In the genomic region with DNA sequence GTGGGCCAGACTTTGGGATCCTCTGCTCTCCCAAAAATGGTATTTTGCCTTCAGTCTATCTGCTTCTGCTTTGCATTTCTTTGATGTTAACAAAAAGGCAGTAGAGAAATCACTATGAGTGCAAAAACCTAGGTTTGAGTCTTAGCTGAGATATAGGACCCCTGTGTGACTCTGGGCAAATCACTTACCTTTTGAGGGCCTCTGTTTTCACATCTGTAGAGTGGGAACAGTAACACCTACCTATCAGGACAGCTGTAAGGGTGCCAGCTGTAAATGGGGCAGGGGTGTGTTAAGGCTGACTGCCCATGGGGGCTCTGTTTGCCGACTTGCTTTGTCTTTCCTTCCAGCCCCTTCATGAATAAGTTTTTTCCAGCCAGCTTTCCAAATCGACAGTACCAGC, we compare ENCODE assay signal across 14 cellular contexts. TPM values are rescaled to one million over a fixed set of nuclear protein-coding genes. Genes with fewer than 3 reads are reported as not detected.
A peak's percentile ranks its signal among the peaks of the same experiment; 100 is the strongest.
DNase-seq lines count a peak whose midpoint lies in the region; ATAC-seq and TF ChIP-seq lines count a peak whose summit lies in the region.
"Had no signal": no experiment of that assay in that cellular context is flagged by ENCODE, and none has a peak within 500 bp of the region (broad histone marks: within the 10 kb centered on the region; RNA-seq: fewer than 3 reads in every experiment).

No MANE protein-coding gene starts in this region.

- WGBS in right cardiac atrium, result 62% methylated on average over 2 of the region's 2 CpGs
- WGBS in thyroid gland, 2 donors, result 73 to 78% methylated on average over 2 of the region's 2 CpGs

- H3K9me3 ChIP-seq in right cardiac atrium (ENCODE audit: control insufficient read depth, low read length) (no peaks in the 10 kb centered on the region), adipocyte (ENCODE audit: control insufficient read depth, low read length) (no peaks in the 10 kb centered on the region), thyroid gland (no peaks in the 10 kb centered on the region), Peyer's patch (no peaks in the 10 kb centered on the region)
- H3K9me3 ChIP-seq: pancreas had no signal

- TF ChIP-seq CTCF in mesothelial cell of epicardium (IDR thresholded peaks at IDR 0.05; ENCODE audit: unreplicated experiment) (no peak), thyroid gland (IDR thresholded peaks at IDR 0.05) (no peak), Peyer's patch (IDR thresholded peaks at IDR 0.05) (no peak), foreskin fibroblast (IDR thresholded peaks at IDR 0.05; ENCODE audit: low read depth, low read length) (no peak)

- no peaks in the 10 kb centered on the region for H3K9me3 Mint-ChIP-seq in mesothelial cell of epicardium

- H3K27me3 ChIP-seq in right cardiac atrium (ENCODE audit: control insufficient read depth, insufficient read depth) (no peaks in the 10 kb centered on the region), adipocyte (replicated peaks; ENCODE audit: control insufficient read depth, insufficient read depth, low read length) (no peaks in the 10 kb centered on the region), thyroid gland (no peaks in the 10 kb centered on the region), Peyer's patch (no peaks in the 10 kb centered on the region)
- H3K27me3 ChIP-seq: pancreas had no signal

- no peak for ATAC-seq in right cardiac atrium
- no peak for ATAC-seq in Right ventricle myocardium inferior

- H3K27ac ChIP-seq in right cardiac atrium (ENCODE audit: low read length) (peak overlapping the region; percentile 16), thyroid gland (peak overlapping the region; percentile 9 to 60 (median 47)), Peyer's patch (no peak overlapping the region)
- H3K27ac ChIP-seq: pancreas had no signal

- no peaks in the 10 kb centered on the region for H3K4me1 ChIP-seq in right cardiac atrium (ENCODE audit: control insufficient read depth, insufficient read depth, low read length)
- H3K4me1 ChIP-seq in adipocyte (ENCODE audit: control insufficient read depth, insufficient read depth, low read length), result peaks cover 51% of the 10 kb centered on the region
- H3K4me1 ChIP-seq in thyroid gland, result peaks cover 18 to 31% of the 10 kb centered on the region in 2 donors
- H3K4me1 ChIP-seq in Peyer's patch, result peaks cover 0 to 9% (median 0%) of the 10 kb centered on the region in 4 donors
- H3K4me1 ChIP-seq: pancreas had no signal

- H3K4me3 ChIP-seq in right cardiac atrium (ENCODE audit: low read length) (no peak overlapping the region), adipocyte (ENCODE audit: low read length) (no peak overlapping the region), thyroid gland (replicated peaks in 1 of 3) (no peak overlapping the region), Peyer's patch (no peak overlapping the region), foreskin fibroblast (ENCODE audit: low read depth in 1 of 2, low read length in 2 of 2) (no peak overlapping the region)
- H3K4me3 ChIP-seq: pancreas had no signal

- no peak for TF ChIP-seq POLR2A in thyroid gland (IDR thresholded peaks at IDR 0.05)
- TF ChIP-seq POLR2A in Peyer's patch (IDR thresholded peaks at IDR 0.05), result no peak

- H3K36me3 Mint-ChIP-seq in mesothelial cell of epicardium, result peaks cover 7% of the 10 kb centered on the region

- peak overlapping the region; percentile 76 for H3K9ac ChIP-seq in adipocyte (ENCODE audit: low read length)

- DNase-seq in right cardiac atrium, result peak in 1 of 3 donors; percentile 22
- DNase-seq in Right ventricle myocardium inferior (ENCODE audit: missing footprints), result no peak
- no peak for DNase-seq in adipocyte (ENCODE audit: low read depth)
- DNase-seq in mesothelial cell of epicardium (ENCODE audit: low spot score in 2 of 2, unreplicated experiment in 2 of 2), result no peak
- DNase-seq in thyroid gland, result no peak
- no peak for DNase-seq in Peyer's patch
- no peak for DNase-seq in foreskin fibroblast
- DNase-seq in NCI-H2196 (lab: John Stamatoyannopoulos, UW; ENCODE audit: unreplicated experiment), result no peak
- DNase-seq: hippocampal formation, left ventricle myocardium superior, NCI-H1417, NCI-H510A treated with DMSO at 0.1 percent for 48 hours, pancreas, RPMI8226 had no signal

- H3K27ac Mint-ChIP-seq in mesothelial cell of epicardium, result peak overlapping the region; percentile 85

- H3K4me3 Mint-ChIP-seq in mesothelial cell of epicardium, result no peak overlapping the region

- H3K36me3 ChIP-seq in adipocyte (ENCODE audit: control insufficient read depth, insufficient read depth, low read length, severe bottlenecking) (peaks cover 61% of the 10 kb centered on the region), thyroid gland (peaks cover 14 to 21% of the 10 kb centered on the region in 2 donors), Peyer's patch (peaks cover 0 to 50% (median 0%) of the 10 kb centered on the region in 3 donors)

- H3K4me1 Mint-ChIP-seq in mesothelial cell of epicardium, result peaks cover 42% of the 10 kb centered on the region

- H3K27me3 Mint-ChIP-seq in mesothelial cell of epicardium (ENCODE audit: low read depth), result no peaks in the 10 kb centered on the region

- intact Hi-C loops in right cardiac atrium (cut with DNase I), result no loop called here
- intact Hi-C loops in Right ventricle myocardium inferior (cut with DNase I), result no loop called here
- intact Hi-C loops in thyroid gland (cut with DNase I), result no loop called here

RNA-seq across cellular contexts. Expression of a gene that starts 30.4 kb away (rescaled TPM):
- total RNA-seq in right cardiac atrium, result 10 to 100 TPM; 40.0 to 80.2 (median 62.1) TPM
- 47.8 TPM for polyA plus RNA-seq in right cardiac atrium
- total RNA-seq in Right ventricle myocardium inferior, result 46.7 TPM
- 140 to 143 TPM (median 140 TPM) in 3 replicates for total RNA-seq in mesothelial cell of epicardium
- 100 to 1,000 TPM in 2 of 4 donors, 10 to 100 TPM in 2; 82.8 to 136 (median 111) TPM for total RNA-seq in thyroid gland
- total RNA-seq in Peyer's patch, result 10 to 100 TPM; 38.9 to 97.4 (median 56.3) TPM

Comparison
In these comparisons a context has a peak if more than half of its experiments do, and no peak if none do; other contexts are left out.
1. H3K27ac ChIP-seq: peak in right cardiac atrium (single experiment) and thyroid gland (3 of 3); none in Peyer's patch (0 of 4).